In the genomic region with DNA sequence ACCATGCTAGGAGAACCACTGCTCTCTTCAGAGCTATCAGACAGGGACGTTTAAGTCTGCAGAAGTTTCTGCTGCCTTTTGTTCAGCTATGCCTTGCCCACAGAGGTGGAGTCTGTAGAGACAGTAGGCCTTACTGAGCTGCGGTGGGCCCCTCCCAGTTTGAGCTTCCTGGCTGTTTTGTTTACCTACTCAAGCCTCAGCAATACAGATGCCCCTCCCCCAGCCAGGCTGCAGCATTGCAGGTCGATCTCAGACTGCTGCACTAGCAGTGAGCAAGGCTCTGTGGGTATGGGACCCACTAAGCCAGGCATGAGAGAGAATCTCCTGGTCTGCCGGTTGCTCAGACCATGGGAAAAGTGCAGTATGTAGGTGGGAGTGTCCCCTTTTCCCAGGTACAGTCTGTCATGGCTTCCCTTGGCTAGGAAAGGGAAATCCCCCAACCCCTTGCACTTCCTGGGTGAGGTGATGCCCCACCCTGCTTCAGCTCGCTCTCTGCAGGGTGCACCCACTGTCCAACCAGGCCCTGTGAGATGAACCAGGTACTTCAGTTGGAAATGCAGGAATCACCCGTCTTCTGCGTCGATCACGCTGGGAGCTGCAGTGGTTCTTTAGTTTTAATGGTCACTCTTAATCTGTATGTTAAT, we compare ENCODE assay signal across 1 cellular context.
TF ChIP-seq lines count a peak whose summit lies in the region.

No MANE protein-coding gene starts in this region.

TF ChIP-seq in WTC11, 78 proteins besides CTCF, POLR2A, EP300 and RAD21 (continued from another document):
- TF ChIP-seq FOXP4 (CRISPR knock-in tag; IDR thresholded peaks at IDR 0.05): peak; percentile 96
